In the genomic region with DNA sequence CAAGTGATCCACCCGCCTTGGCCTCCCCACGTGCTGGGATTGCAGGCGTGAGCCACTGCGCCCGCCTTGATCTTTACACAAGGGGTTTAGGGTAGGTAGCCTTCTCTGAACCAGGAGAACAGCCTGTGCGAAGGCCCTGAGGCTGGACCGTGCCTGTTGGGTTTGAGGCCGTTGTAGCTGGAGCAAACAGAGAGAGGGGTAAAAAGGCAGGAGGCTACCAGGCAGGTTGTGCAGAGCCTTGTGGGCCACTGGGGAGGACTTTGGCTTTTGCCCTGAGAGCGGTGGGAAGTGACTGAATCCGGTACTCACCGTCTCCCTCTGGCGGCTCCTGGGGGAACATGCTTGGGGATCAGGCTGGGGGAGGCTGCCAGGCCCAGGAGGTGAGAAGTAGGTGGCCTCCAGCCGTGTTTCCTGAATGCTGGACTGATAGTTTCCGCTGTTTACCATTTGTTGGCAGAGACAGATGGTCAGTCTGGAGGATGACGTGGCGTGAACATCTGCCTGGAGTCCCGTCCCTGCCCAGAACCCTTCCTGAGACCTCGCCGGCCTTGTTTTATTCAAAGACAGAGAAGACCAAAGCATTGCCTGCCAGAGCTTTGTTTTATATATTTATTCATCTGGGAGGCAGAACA, we compare ENCODE assay signal across 8 cellular contexts. TPM values are rescaled to one million over a fixed set of nuclear protein-coding genes. Genes with fewer than 3 reads are reported as not detected.
A peak's percentile ranks its signal among the peaks of the same experiment; 100 is the strongest.
DNase-seq lines count a peak whose midpoint lies in the region; ATAC-seq and FAIRE-seq lines count a peak whose summit lies in the region.

No MANE protein-coding gene starts in this region.

- CTCF ChIA-PET in activated CD4-positive, alpha-beta memory T cell treated with anti-CD3 and anti-CD28 coated beads for 36 hours (lab: Charles Lee), result interaction anchor here (4.7 kb wide), 1 partner anchor 95 kb away, joined by 28 read pairs; no protein-coding TSS in a partner anchor

- DNase-seq in ACHN (peak; percentile 59), GM19239 (ENCODE audit: insufficient read length, low spot score) (peak; percentile 82), NCI-H748 (lab: John Stamatoyannopoulos, UW; ENCODE audit: unreplicated experiment) (peak; percentile 12), medulla oblongata (ENCODE audit: extremely low spot score) (peak; percentile 78)
- DNase-seq in activated CD4-positive, alpha-beta memory T cell treated with anti-CD3 and anti-CD28 coated beads for 36 hours, result peak; percentile 79
- peak; percentile 57 for DNase-seq in effector CD4-positive, alpha-beta T cell
- peak; percentile 13 to 27 for DNase-seq in stimulated activated CD8-positive, alpha-beta memory T cell treated with anti-CD3 and anti-CD28 coated beads, Interleukin-15, amount 100 ng/mL, for 4 hours (ENCODE audit: low read depth in 2 of 2)

- peaks cover 45% of the 10 kb centered on the region for H3K36me3 Mint-ChIP-seq in activated CD4-positive, alpha-beta memory T cell treated with anti-CD3 and anti-CD28 coated beads for 36 hours

- no peaks in the 10 kb centered on the region for H3K4me1 Mint-ChIP-seq in activated CD4-positive, alpha-beta memory T cell treated with anti-CD3 and anti-CD28 coated beads for 36 hours (ENCODE audit: low read depth)

- H3K27ac Mint-ChIP-seq in activated CD4-positive, alpha-beta memory T cell treated with anti-CD3 and anti-CD28 coated beads for 36 hours, result no peak overlapping the region

- POLR2A ChIA-PET in activated CD4-positive, alpha-beta memory T cell treated with anti-CD3 and anti-CD28 coated beads for 36 hours (lab: Charles Lee), result no interaction called here

- no peak overlapping the region for H3K4me3 Mint-ChIP-seq in activated CD4-positive, alpha-beta memory T cell treated with anti-CD3 and anti-CD28 coated beads for 36 hours

- H3K27me3 Mint-ChIP-seq in activated CD4-positive, alpha-beta memory T cell treated with anti-CD3 and anti-CD28 coated beads for 36 hours, result no peaks in the 10 kb centered on the region

- in situ Hi-C loops in ACHN (cut with HindIII; ENCODE audit: low pct_ligation_motif_present, low pct_unique_long_range_greater_than_20kb, low sequenced_read_pairs), result no loop called here

- FAIRE-seq in GM19239 (lab: Jason Lieb, UNC), result peak; percentile 49

- intact Hi-C loops in activated CD4-positive, alpha-beta memory T cell treated with anti-CD3 and anti-CD28 coated beads for 36 hours (cut with micrococcal nuclease), result loop anchor here (1.0 to 10.0 kb wide), 2 partner anchors 95 to 196 kb away; no protein-coding TSS in a partner anchor

- no peak for ATAC-seq in GM21447 (IDR thresholded peaks at IDR 0.05; ENCODE audit: unreplicated experiment)

- no peaks in the 10 kb centered on the region for H3K9me3 Mint-ChIP-seq in activated CD4-positive, alpha-beta memory T cell treated with anti-CD3 and anti-CD28 coated beads for 36 hours

RNA-seq across cellular contexts. Expression of a gene that starts 24.6 kb away (rescaled TPM):
- total RNA-seq in activated CD4-positive, alpha-beta memory T cell treated with anti-CD3 and anti-CD28 coated beads for 36 hours, result 10 to 100 TPM; 64.1 to 70.3 TPM

RNA-seq across cellular contexts. Expression of a gene that starts 41.7 kb away (rescaled TPM):
- total RNA-seq in activated CD4-positive, alpha-beta memory T cell treated with anti-CD3 and anti-CD28 coated beads for 36 hours, result 10 to 100 TPM; 71.3 to 81.6 TPM

Comparison
In these comparisons a context has a peak if more than half of its experiments do, and no peak if none do; other contexts are left out.
1. DNase-seq: peak in every context shown above with its lines; median percentile 82 in GM19239; 79 in activated CD4-positive, alpha-beta memory T cell treated with anti-CD3 and anti-CD28 coated beads for 36 hours; 78 in medulla oblongata; 59 in ACHN; 57 in effector CD4-positive, alpha-beta T cell; 20 in stimulated activated CD8-positive, alpha-beta memory T cell treated with anti-CD3 and anti-CD28 coated beads, Interleukin-15, amount 100 ng/mL, for 4 hours; 12 in NCI-H748.